ENCODE assay signal across 11 cellular contexts in genomic region chr15:52111517-52112202, GRCh38. TPM values are rescaled to one million over a fixed set of nuclear protein-coding genes. Genes with fewer than 3 reads are reported as not detected.
A peak's percentile ranks its signal among the peaks of the same experiment; 100 is the strongest.
DNase-seq lines count a peak whose midpoint lies in the region; ATAC-seq, FAIRE-seq and TF ChIP-seq lines count a peak whose summit lies in the region.
"Had no signal": no experiment of that assay in that cellular context is flagged by ENCODE, and none has a peak within 500 bp of the region (broad histone marks: within the 10 kb centered on the region; RNA-seq: fewer than 3 reads in every experiment).

No MANE protein-coding gene starts in this region.

- H3K27ac Mint-ChIP-seq in activated naive CD8-positive, alpha-beta T cell, result no peak overlapping the region
- no peak overlapping the region for H3K27ac Mint-ChIP-seq in activated naive CD8-positive, alpha-beta T cell treated with anti-CD3 and anti-CD28 coated beads, Interleukin-2, amount 50 U/mL, for 24 hours
- H3K27ac Mint-ChIP-seq: neural progenitor cell; T-helper 1 cell treated with Interleukin-12 subunit alpha and Interleukin-12 subunit beta and Interleukin-4 antibody, amounts not matched to agents 30 μg/mL and 1 μg/mL, for 36 hours had no signal

- H3K36me3 ChIP-seq in right lobe of liver, result no peaks in the 10 kb centered on the region
- no peaks in the 10 kb centered on the region for H3K36me3 ChIP-seq in thyroid gland
- no peaks in the 10 kb centered on the region for H3K36me3 ChIP-seq in pancreas
- H3K36me3 ChIP-seq: neural progenitor cell had no signal

- no peak for ATAC-seq in activated naive CD8-positive, alpha-beta T cell treated with anti-CD3 and anti-CD28 coated beads, Interleukin-2, amount 50 U/mL, for 24 hours
- no peak for ATAC-seq in right lobe of liver
- ATAC-seq in pancreas, result no peak

- intact Hi-C loops in right lobe of liver (cut with DNase I), result no loop called here
- intact Hi-C loops in thyroid gland (cut with DNase I), result no loop called here
- intact Hi-C loops in pancreas (cut with DNase I), result no loop called here

- peaks cover 0 to 16% (median 6%) of the 10 kb centered on the region in 4 donors for H3K4me1 ChIP-seq in right lobe of liver
- H3K4me1 ChIP-seq in thyroid gland, result peaks cover 8 to 10% of the 10 kb centered on the region in 2 donors
- H3K4me1 ChIP-seq in pancreas, result peaks cover 14 to 18% (median 16%) of the 10 kb centered on the region in 3 donors
- H3K4me1 ChIP-seq: neural progenitor cell had no signal

- H3K27ac ChIP-seq in right lobe of liver, result peak overlapping the region; percentile 43 to 73 (median 73)
- no peak overlapping the region for H3K27ac ChIP-seq in thyroid gland
- peak overlapping the region in 1 of 4 donors; percentile 1 for H3K27ac ChIP-seq in pancreas
- H3K27ac ChIP-seq: neural progenitor cell had no signal

- FAIRE-seq in pancreas (lab: Jason Lieb, UNC), result no peak

- peak overlapping the region; percentile 73 for H3K4me3 Mint-ChIP-seq in activated naive CD8-positive, alpha-beta T cell
- H3K4me3 Mint-ChIP-seq in activated naive CD8-positive, alpha-beta T cell treated with anti-CD3 and anti-CD28 coated beads, Interleukin-2, amount 50 U/mL, for 24 hours, result no peak overlapping the region
- H3K4me3 Mint-ChIP-seq: neural progenitor cell had no signal

- WGBS in right lobe of liver (ENCODE audit: insufficient coverage, low coverage, low lambda C conversion rate, missing lambda C conversion rate), result 76% methylated on average over 5 of the region's 32 CpGs
- WGBS in thyroid gland, 2 donors, result 55 to 91% methylated on average over 10 to 31 of the region's 32 CpGs
- 68 to 70% methylated on average over 29 to 32 of the region's 32 CpGs for whole genome bisulfite sequencing in pancreas, 2 donors

- no peaks in the 10 kb centered on the region for H3K36me3 Mint-ChIP-seq in activated naive CD8-positive, alpha-beta T cell
- H3K36me3 Mint-ChIP-seq in activated naive CD8-positive, alpha-beta T cell treated with anti-CD3 and anti-CD28 coated beads, Interleukin-2, amount 50 U/mL, for 24 hours (ENCODE audit: low read depth), result no peaks in the 10 kb centered on the region
- H3K36me3 Mint-ChIP-seq: neural progenitor cell had no signal

- H3K4me3 ChIP-seq in right lobe of liver (peak overlapping the region; percentile 30 to 53 (median 41)), thyroid gland (replicated peaks in 1 of 3) (peak overlapping the region in 2 of 3 donors; percentile 3 to 29), pancreas (peak overlapping the region in 2 of 4 donors; percentile 4 to 35)
- H3K4me3 ChIP-seq: neural progenitor cell had no signal

- H3K9me3 ChIP-seq in right lobe of liver (no peaks in the 10 kb centered on the region), thyroid gland (no peaks in the 10 kb centered on the region), pancreas (no peaks in the 10 kb centered on the region)

- H3K27me3 ChIP-seq in right lobe of liver (no peaks in the 10 kb centered on the region), thyroid gland (no peaks in the 10 kb centered on the region), pancreas (no peaks in the 10 kb centered on the region)

- TF ChIP-seq CTCF in right lobe of liver (IDR thresholded peaks at IDR 0.05) (no peak), thyroid gland (IDR thresholded peaks at IDR 0.05) (no peak), pancreas (IDR thresholded peaks at IDR 0.05) (no peak)

- peaks cover 15% of the 10 kb centered on the region for H3K4me1 Mint-ChIP-seq in activated naive CD8-positive, alpha-beta T cell (ENCODE audit: low read depth)
- H3K4me1 Mint-ChIP-seq in activated naive CD8-positive, alpha-beta T cell treated with anti-CD3 and anti-CD28 coated beads, Interleukin-2, amount 50 U/mL, for 24 hours, result peaks cover 8% of the 10 kb centered on the region

- peaks cover 20% of the 10 kb centered on the region for H3K27me3 Mint-ChIP-seq in activated naive CD8-positive, alpha-beta T cell
- H3K27me3 Mint-ChIP-seq in activated naive CD8-positive, alpha-beta T cell treated with anti-CD3 and anti-CD28 coated beads, Interleukin-2, amount 50 U/mL, for 24 hours, result peaks cover 27% of the 10 kb centered on the region

- no peak for TF ChIP-seq POLR2A in right lobe of liver (IDR thresholded peaks at IDR 0.05)
- TF ChIP-seq POLR2A in thyroid gland (IDR thresholded peaks at IDR 0.05), result no peak

- no peaks in the 10 kb centered on the region for H3K9me3 Mint-ChIP-seq in activated naive CD8-positive, alpha-beta T cell (ENCODE audit: low read depth)
- H3K9me3 Mint-ChIP-seq in activated naive CD8-positive, alpha-beta T cell treated with anti-CD3 and anti-CD28 coated beads, Interleukin-2, amount 50 U/mL, for 24 hours, result no peaks in the 10 kb centered on the region
- H3K9me3 Mint-ChIP-seq: T-helper 1 cell treated with Interleukin-12 subunit alpha and Interleukin-12 subunit beta and Interleukin-4 antibody, amounts not matched to agents 30 μg/mL and 1 μg/mL, for 36 hours had no signal

- no peak for DNase-seq in activated naive CD8-positive, alpha-beta T cell treated with anti-CD3 and anti-CD28 coated beads, Interleukin-2, amount 50 U/mL, for 24 hours
- peak; percentile 17 for DNase-seq in amniotic epithelial cell (ENCODE audit: low read depth)
- DNase-seq in right lobe of liver, result no peak
- no peak for DNase-seq in thyroid gland
- DNase-seq in pancreas, result no peak
- no peak for DNase-seq in islet precursor cell
- DNase-seq in activated CD4-positive, alpha-beta T cell treated with anti-CD3 and anti-CD28 coated beads, Interleukin-2, amount 50 U/mL, for 1 hour, result no peak
- DNase-seq: NCI-H446 had no signal

RNA-seq across cellular contexts. Expression of gene BCL2L10, which starts 0.9 kb away (rescaled TPM):
- total RNA-seq in right lobe of liver (1 to 10 TPM; 1.8 to 3.9 (median 2.6) TPM), thyroid gland (under 1 TPM in 1 of 4 donors, not detected in 3; 0.58 TPM), pancreas (under 1 TPM; 0.23 to 0.73 (median 0.53) TPM)
- polyA plus RNA-seq in pancreas, result 1 to 10 TPM in 1 of 2 donors, under 1 TPM in 1; 0.84 to 1.4 TPM

Comparison
In these comparisons a context has a peak if more than half of its experiments do, and no peak if none do; other contexts are left out.
1. H3K27ac ChIP-seq: peak in right lobe of liver (3 of 3); none in thyroid gland (0 of 3).